1 cellular context compared by ENCODE assay signal in the genomic region with DNA sequence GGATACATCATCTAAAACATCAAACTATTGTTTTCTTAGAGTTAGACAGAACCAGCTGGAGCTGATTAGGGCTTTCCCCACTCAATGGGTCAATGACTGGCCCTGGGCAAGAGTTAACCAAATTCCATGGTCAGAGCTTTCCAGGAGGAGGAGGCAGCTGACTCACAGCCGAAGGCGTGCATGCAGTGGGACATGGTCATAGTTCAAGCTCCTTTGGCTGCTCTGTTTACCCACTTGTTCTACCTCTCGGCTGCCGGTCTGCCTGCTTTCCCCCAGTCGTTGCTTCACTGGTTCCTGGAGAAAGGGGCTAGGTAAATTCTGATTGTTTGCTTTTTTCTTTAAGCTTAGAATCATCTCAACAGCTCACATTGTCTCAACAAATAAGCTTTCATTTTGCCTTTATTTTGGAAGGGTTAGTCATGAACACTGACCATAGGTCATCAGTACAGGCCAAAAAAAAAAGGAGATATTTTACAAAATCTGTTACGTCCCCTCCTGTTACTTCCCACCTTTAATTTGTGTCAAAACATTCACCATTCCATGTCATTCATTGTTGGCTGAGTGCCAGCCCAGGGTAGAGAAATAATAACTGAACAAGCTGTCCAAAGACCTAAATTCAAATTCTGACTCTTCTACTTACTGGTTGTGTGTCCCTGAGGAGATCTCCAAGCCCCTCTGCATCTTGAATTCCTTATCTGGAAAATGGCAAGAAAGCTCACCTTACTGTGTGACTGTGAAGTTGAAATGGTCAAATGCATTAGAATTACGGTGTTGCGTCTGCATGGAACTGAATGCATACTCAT.
TF ChIP-seq lines count a peak whose summit lies in the region.

No MANE protein-coding gene starts in this region.

TF ChIP-seq in HepG2, 621 proteins besides CTCF, POLR2A, EP300 and RAD21 (continued from another document and continues in another):
- TF ChIP-seq, protein P1, sequence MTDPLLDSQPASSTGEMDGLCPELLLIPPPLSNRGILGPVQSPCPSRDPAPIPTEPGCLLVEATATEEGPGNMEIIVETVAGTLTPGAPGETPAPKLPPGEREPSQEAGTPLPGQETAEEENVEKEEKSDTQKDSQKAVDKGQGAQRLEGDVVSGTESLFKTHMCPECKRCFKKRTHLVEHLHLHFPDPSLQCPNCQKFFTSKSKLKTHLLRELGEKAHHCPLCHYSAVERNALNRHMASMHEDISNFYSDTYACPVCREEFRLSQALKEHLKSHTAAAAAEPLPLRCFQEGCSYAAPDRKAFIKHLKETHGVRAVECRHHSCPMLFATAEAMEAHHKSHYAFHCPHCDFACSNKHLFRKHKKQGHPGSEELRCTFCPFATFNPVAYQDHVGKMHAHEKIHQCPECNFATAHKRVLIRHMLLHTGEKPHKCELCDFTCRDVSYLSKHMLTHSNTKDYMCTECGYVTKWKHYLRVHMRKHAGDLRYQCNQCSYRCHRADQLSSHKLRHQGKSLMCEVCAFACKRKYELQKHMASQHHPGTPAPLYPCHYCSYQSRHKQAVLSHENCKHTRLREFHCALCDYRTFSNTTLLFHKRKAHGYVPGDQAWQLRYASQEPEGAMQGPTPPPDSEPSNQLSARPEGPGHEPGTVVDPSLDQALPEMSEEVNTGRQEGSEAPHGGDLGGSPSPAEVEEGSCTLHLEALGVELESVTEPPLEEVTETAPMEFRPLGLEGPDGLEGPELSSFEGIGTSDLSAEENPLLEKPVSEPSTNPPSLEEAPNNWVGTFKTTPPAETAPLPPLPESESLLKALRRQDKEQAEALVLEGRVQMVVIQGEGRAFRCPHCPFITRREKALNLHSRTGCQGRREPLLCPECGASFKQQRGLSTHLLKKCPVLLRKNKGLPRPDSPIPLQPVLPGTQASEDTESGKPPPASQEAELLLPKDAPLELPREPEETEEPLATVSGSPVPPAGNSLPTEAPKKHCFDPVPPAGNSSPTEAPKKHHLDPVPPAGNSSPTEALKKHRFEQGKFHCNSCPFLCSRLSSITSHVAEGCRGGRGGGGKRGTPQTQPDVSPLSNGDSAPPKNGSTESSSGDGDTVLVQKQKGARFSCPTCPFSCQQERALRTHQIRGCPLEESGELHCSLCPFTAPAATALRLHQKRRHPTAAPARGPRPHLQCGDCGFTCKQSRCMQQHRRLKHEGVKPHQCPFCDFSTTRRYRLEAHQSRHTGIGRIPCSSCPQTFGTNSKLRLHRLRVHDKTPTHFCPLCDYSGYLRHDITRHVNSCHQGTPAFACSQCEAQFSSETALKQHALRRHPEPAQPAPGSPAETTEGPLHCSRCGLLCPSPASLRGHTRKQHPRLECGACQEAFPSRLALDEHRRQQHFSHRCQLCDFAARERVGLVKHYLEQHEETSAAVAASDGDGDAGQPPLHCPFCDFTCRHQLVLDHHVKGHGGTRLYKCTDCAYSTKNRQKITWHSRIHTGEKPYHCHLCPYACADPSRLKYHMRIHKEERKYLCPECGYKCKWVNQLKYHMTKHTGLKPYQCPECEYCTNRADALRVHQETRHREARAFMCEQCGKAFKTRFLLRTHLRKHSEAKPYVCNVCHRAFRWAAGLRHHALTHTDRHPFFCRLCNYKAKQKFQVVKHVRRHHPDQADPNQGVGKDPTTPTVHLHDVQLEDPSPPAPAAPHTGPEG (CRISPR knock-in tag; IDR thresholded peaks at IDR 0.05) = no peak
- TF ChIP-seq ZNF639 (CRISPR knock-in tag; conservative IDR thresholded peaks at IDR 0.05) = no peak
- no peak for TF ChIP-seq SNAPC4 (CRISPR knock-in tag; IDR thresholded peaks at IDR 0.05)
- no peak for TF ChIP-seq MED13 (CRISPR knock-in tag; IDR thresholded peaks at IDR 0.05)
- TF ChIP-seq ZEB1 (IDR thresholded peaks at IDR 0.05; ENCODE audit: insufficient replicate concordance, low read depth) = peak; percentile 30
- TF ChIP-seq, protein P2, sequence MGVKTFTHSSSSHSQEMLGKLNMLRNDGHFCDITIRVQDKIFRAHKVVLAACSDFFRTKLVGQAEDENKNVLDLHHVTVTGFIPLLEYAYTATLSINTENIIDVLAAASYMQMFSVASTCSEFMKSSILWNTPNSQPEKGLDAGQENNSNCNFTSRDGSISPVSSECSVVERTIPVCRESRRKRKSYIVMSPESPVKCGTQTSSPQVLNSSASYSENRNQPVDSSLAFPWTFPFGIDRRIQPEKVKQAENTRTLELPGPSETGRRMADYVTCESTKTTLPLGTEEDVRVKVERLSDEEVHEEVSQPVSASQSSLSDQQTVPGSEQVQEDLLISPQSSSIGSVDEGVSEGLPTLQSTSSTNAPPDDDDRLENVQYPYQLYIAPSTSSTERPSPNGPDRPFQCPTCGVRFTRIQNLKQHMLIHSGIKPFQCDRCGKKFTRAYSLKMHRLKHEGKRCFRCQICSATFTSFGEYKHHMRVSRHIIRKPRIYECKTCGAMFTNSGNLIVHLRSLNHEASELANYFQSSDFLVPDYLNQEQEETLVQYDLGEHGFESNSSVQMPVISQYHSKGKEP (CRISPR knock-in tag; IDR thresholded peaks at IDR 0.05) = no peak
- TF ChIP-seq ZNF850 (CRISPR knock-in tag; conservative IDR thresholded peaks at IDR 0.05) = no peak
- TF ChIP-seq RARG (CRISPR knock-in tag; IDR thresholded peaks at IDR 0.05; ENCODE audit: low read depth) = no peak
- TF ChIP-seq, protein P3, sequence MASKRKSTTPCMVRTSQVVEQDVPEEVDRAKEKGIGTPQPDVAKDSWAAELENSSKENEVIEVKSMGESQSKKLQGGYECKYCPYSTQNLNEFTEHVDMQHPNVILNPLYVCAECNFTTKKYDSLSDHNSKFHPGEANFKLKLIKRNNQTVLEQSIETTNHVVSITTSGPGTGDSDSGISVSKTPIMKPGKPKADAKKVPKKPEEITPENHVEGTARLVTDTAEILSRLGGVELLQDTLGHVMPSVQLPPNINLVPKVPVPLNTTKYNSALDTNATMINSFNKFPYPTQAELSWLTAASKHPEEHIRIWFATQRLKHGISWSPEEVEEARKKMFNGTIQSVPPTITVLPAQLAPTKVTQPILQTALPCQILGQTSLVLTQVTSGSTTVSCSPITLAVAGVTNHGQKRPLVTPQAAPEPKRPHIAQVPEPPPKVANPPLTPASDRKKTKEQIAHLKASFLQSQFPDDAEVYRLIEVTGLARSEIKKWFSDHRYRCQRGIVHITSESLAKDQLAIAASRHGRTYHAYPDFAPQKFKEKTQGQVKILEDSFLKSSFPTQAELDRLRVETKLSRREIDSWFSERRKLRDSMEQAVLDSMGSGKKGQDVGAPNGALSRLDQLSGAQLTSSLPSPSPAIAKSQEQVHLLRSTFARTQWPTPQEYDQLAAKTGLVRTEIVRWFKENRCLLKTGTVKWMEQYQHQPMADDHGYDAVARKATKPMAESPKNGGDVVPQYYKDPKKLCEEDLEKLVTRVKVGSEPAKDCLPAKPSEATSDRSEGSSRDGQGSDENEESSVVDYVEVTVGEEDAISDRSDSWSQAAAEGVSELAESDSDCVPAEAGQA (IDR thresholded peaks at IDR 0.05; ENCODE audit: low read depth) = no peak
- TF ChIP-seq, protein P3 (CRISPR knock-in tag; IDR thresholded peaks at IDR 0.05; ENCODE audit: borderline replicate concordance) = no peak; the same call in 1 of the 2 replicates
- TF ChIP-seq TRIM24 (CRISPR knock-in tag; IDR thresholded peaks at IDR 0.05) = no peak
- TF ChIP-seq TCF12 (IDR thresholded peaks at IDR 0.05) = no peak
- TF ChIP-seq TCF12 (CRISPR knock-in tag; IDR thresholded peaks at IDR 0.05) = no peak
- TF ChIP-seq ZNF687 (CRISPR knock-in tag; IDR thresholded peaks at IDR 0.05) = peak; percentile 46; the same call in 1 of the 2 replicates
- TF ChIP-seq ZNF567 (CRISPR knock-in tag; IDR thresholded peaks at IDR 0.05; ENCODE audit: borderline replicate concordance) = no peak
- TF ChIP-seq HNRNPL (IDR thresholded peaks at IDR 0.05; ENCODE audit: low read depth, low read length) = no peak
- TF ChIP-seq ZNF512 (CRISPR knock-in tag; IDR thresholded peaks at IDR 0.05) = no peak
- no peak for TF ChIP-seq ZKSCAN5 (CRISPR knock-in tag; IDR thresholded peaks at IDR 0.05)
- TF ChIP-seq TSC22D2 (CRISPR knock-in tag; IDR thresholded peaks at IDR 0.05; ENCODE audit: borderline replicate concordance) = no peak
- no peak for TF ChIP-seq REXO4 (CRISPR knock-in tag; IDR thresholded peaks at IDR 0.05; ENCODE audit: borderline replicate concordance)
